In the genomic region with DNA sequence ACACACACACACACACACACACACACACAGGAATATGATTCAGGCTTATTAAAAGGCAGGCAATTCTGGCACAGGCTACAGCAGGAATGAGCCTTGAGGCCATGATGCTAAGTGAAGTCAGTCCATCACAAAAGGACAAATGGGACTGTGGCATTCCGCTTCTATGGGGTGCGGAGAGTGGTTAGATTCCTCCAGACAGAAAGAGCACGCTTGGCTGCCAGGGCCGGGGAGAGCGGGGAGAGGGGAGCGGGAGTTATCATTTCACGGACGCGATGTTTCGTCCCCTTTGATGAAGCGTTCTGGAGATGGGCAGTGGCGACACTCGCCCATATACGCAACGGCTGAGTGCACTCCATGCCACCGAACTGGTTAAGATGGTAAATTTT, we compare ENCODE assay signal across 8 cellular contexts. TPM values are rescaled to one million over a fixed set of nuclear protein-coding genes. Genes with fewer than 3 reads are reported as not detected.
DNase-seq lines count a peak whose midpoint lies in the region; ATAC-seq, FAIRE-seq and TF ChIP-seq lines count a peak whose summit lies in the region.

No MANE protein-coding gene starts in this region.

- peaks cover 6% of the 10 kb centered on the region for H3K4me1 ChIP-seq in adipocyte (ENCODE audit: control insufficient read depth, insufficient read depth, low read length)
- no peaks in the 10 kb centered on the region for H3K4me1 ChIP-seq in pancreas

- DNase-seq in AG04449 (ENCODE audit: low read depth, low spot score), result no peak
- DNase-seq in HK-2 (ENCODE audit: unreplicated experiment), result peak; percentile 2
- peak; percentile 66 for DNase-seq in adipocyte (ENCODE audit: low read depth)
- DNase-seq in left cardiac atrium, result peak; percentile 26
- no peak for DNase-seq in pancreas

- H3K27ac ChIP-seq in pancreas, result peak overlapping the region in 3 of 4 donors; percentile 7 to 19 (median 18)

- WGBS in pancreas, 2 donors, result 17 to 18% methylated on average over 16 of the region's 16 CpGs

- H3K27me3 ChIP-seq in adipocyte (replicated peaks; ENCODE audit: control insufficient read depth, insufficient read depth, low read length), result no peaks in the 10 kb centered on the region
- no peaks in the 10 kb centered on the region for H3K27me3 ChIP-seq in pancreas

- no peaks in the 10 kb centered on the region for H3K36me3 ChIP-seq in adipocyte (ENCODE audit: control insufficient read depth, insufficient read depth, low read length, severe bottlenecking)
- H3K36me3 ChIP-seq in pancreas, result no peaks in the 10 kb centered on the region

- H3K4me3 ChIP-seq in AG04449 (ENCODE audit: low read depth, low read length) (peak overlapping the region; percentile 63), adipocyte (ENCODE audit: low read length) (peak overlapping the region; percentile 80), pancreas (peak overlapping the region; percentile 31 to 50 (median 47))

- TF ChIP-seq CTCF in AG04449 (IDR thresholded peaks at IDR 0.05; ENCODE audit: insufficient read depth, low read length, missing control alignments), result no peak
- no peak for TF ChIP-seq CTCF in pancreas (IDR thresholded peaks at IDR 0.05)

- peaks cover 10% of the 10 kb centered on the region for H3K9me3 ChIP-seq in adipocyte (ENCODE audit: control insufficient read depth, low read length)
- no peaks in the 10 kb centered on the region for H3K9me3 ChIP-seq in pancreas

- POLR2A ChIA-PET in AG04449 (lab: Yijun Ruan, JAX), result interaction anchor here (1.4 kb wide), 1 partner anchor 27 kb away, joined by 4 read pairs; no protein-coding TSS in a partner anchor

- FAIRE-seq in pancreas (lab: Jason Lieb, UNC), result no peak

- CTCF ChIA-PET in AG04449 (lab: Yijun Ruan, JAX), result interaction anchor here (0.6 to 5.7 kb wide), 36 partner anchors 8 to 642 kb away, joined by 3 to 95 read pairs (median 4); a partner anchor contains a TSS

- intact Hi-C loops in left cardiac atrium (cut with DNase I), result no loop called here
- intact Hi-C loops in pancreas (cut with DNase I), result loop anchor here in 2 of 3 donors (10.0 kb wide), 2 partner anchors 189 to 439 kb away; no protein-coding TSS in a partner anchor

- peak; percentile 26 for ATAC-seq in GM18498 (IDR thresholded peaks at IDR 0.05; ENCODE audit: unreplicated experiment)
- peak; percentile 50 to 60 for ATAC-seq in left cardiac atrium
- peak; percentile 24 to 54 (median 54) for ATAC-seq in pancreas
- ATAC-seq in HG03196 (IDR thresholded peaks at IDR 0.05; ENCODE audit: unreplicated experiment), result no peak
- no peak for ATAC-seq in HG03520 (IDR thresholded peaks at IDR 0.05; ENCODE audit: unreplicated experiment)

- peak overlapping the region; percentile 75 for H3K9ac ChIP-seq in adipocyte (ENCODE audit: low read length)

RNA-seq across cellular contexts. Expression of a gene that starts 58.5 kb away (rescaled TPM):
- total RNA-seq in left cardiac atrium (10 to 100 TPM in 1 of 2 donors, 1 to 10 TPM in 1; 9.9 to 15.6 TPM), pancreas (100 to 1,000 TPM in 1 of 6 donors, 10 to 100 TPM in 5; 42.3 to 122 (median 73.6) TPM)
- 10 to 100 TPM; 26.0 to 26.8 TPM for polyA plus RNA-seq in pancreas

Comparison
In these comparisons a context has a peak if more than half of its experiments do, and no peak if none do; other contexts are left out.
1. DNase-seq: peak in HK-2 (single experiment), adipocyte (single experiment) and left cardiac atrium (single experiment); none in AG04449 (single experiment) and pancreas (0 of 6).
2. ATAC-seq: peak in GM18498 (single experiment), left cardiac atrium (2 of 2) and pancreas (4 of 4); none in HG03196 (single experiment) and HG03520 (single experiment).
3. intact Hi-C loops: an anchor here in pancreas (10.0 kb wide); none called in left cardiac atrium.
4. Peak in every context shown above with its lines, with median percentiles within 50 percentile points of each other: H3K4me3 ChIP-seq.